ENCODE assay signal across 8 cellular contexts in the genomic region with DNA sequence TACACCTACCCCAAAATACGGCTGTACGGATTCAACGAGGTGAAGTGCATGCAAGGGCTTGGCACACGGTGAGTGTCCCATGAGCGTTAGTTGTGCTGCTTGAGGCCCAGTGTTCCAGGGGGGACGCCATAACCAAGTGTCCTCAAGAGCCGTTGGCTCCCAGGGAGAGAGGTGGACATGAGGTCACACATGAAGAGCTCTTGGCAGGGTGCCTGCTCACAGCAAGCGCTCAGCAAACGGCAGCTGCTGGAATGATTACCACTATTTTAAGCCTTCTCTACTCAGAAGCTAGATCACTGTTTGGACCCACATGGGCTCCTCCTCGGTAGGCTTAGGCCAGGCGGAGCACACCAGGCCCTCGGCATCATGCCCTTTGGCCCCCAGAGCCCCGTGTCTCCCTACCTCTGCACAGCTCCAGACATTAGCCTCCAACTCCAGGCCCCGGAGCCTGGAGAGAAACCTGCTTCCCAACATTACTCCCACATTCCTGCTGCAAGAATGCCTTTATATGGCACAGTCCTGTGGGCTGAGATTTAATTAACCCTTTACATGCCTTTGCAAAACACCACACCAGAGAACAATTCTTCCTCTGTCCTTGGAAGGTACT.
A peak's percentile ranks its signal among the peaks of the same experiment; 100 is the strongest.
DNase-seq lines count a peak whose midpoint lies in the region; ATAC-seq, FAIRE-seq and TF ChIP-seq lines count a peak whose summit lies in the region.

No MANE protein-coding gene starts in this region.

- H3K36me3 ChIP-seq in MG63 (no peaks in the 10 kb centered on the region), spleen (no peaks in the 10 kb centered on the region)

- H3K4me1 ChIP-seq in spleen: peaks cover 9 to 31% (median 15%) of the 10 kb centered on the region in 6 donors

- H3K27me3 ChIP-seq in AG04450 (ENCODE audit: control insufficient read depth, insufficient read depth, low read length) (no peaks in the 10 kb centered on the region), MG63 (no peaks in the 10 kb centered on the region), spleen (replicated peaks in 1 of 7) (no peaks in the 10 kb centered on the region)

- 73 to 85% (median 80%) methylated on average over 13 to 14 of the region's 14 CpGs for WGBS in spleen, 5 donors

- H3K27ac ChIP-seq in AG04450 (ENCODE audit: low read depth, low read length) (peak overlapping the region; percentile 68), spleen (peak overlapping the region in 4 of 8 donors; percentile 11 to 60 (median 40))

- TF ChIP-seq POLR2A in spleen (IDR thresholded peaks at IDR 0.05): no peak

- POLR2A ChIA-PET in AG04450 (lab: Yijun Ruan, JAX) (interaction anchor here (1.2 to 1.3 kb wide), 2 partner anchors 9 to 18 kb away, joined by 3 to 6 read pairs; no protein-coding TSS in a partner anchor), GM10248 (lab: Yijun Ruan, JAX) (no interaction called here)

- TF ChIP-seq CTCF in AG04450 (IDR thresholded peaks at IDR 0.05; ENCODE audit: low read depth, low read length) (no peak), GM10248 (IDR thresholded peaks at IDR 0.05; ENCODE audit: control extremely low read depth, extremely low read depth, low read depth, missing control alignments) (no peak), spleen (IDR thresholded peaks at IDR 0.05 in 8 of 11, conservative IDR thresholded peaks at IDR 0.05 in 3 of 11) (no peak)

- H3K9me3 ChIP-seq in AG04450 (ENCODE audit: control insufficient read depth, insufficient read depth, low read length): no peaks in the 10 kb centered on the region; the same call in 1 of the 2 replicates
- no peaks in the 10 kb centered on the region for H3K9me3 ChIP-seq in MG63
- no peaks in the 10 kb centered on the region for H3K9me3 ChIP-seq in spleen

- DNase-seq in AG04450 (ENCODE audit: low read depth, low spot score) (no peak), MG63 (peak; percentile 75), brain pericyte (ENCODE audit: low read depth, low spot score) (peak; percentile 76), left kidney (ENCODE audit: low read depth, low spot score) (peak; percentile 89), urothelium cell line (ENCODE audit: low spot score) (peak; percentile 81), GM10248 (ENCODE audit: extremely low spot score) (no peak), spleen (no peak)

- H3K4me3 ChIP-seq in AG04450 (ENCODE audit: low read depth, low read length): 0 out of 2 replicates have a peak overlapping the region, but pooled peaks have one; percentile 7
- H3K4me3 ChIP-seq in MG63: no peak overlapping the region
- H3K4me3 ChIP-seq in spleen: no peak overlapping the region

- no peak for ATAC-seq in GM18909 (IDR thresholded peaks at IDR 0.05; ENCODE audit: poor library complexity, unreplicated experiment)

- CTCF ChIA-PET in AG04450 (lab: Charles Lee) (interaction anchor here (0.8 to 1.0 kb wide), 2 partner anchors 19 to 88 kb away, joined by 3 read pairs; no protein-coding TSS in a partner anchor), GM10248 (lab: Yijun Ruan, JAX) (interaction anchor here (0.6 kb wide), 1 partner anchor 1202 kb away, joined by 3 read pairs; no protein-coding TSS in a partner anchor)

- FAIRE-seq in urothelium cell line (lab: Jason Lieb, UNC): no peak

- intact Hi-C loops in spleen (cut with DNase I; ENCODE audit: low total_unique reads): no loop called here

Comparison
In these comparisons a context has a peak if more than half of its experiments do, and no peak if none do; other contexts are left out.
1. DNase-seq: peak in MG63 (single experiment), brain pericyte (single experiment), left kidney (single experiment) and urothelium cell line (single experiment); none in AG04450 (single experiment), GM10248 (single experiment) and spleen (single experiment).